In the genomic region with DNA sequence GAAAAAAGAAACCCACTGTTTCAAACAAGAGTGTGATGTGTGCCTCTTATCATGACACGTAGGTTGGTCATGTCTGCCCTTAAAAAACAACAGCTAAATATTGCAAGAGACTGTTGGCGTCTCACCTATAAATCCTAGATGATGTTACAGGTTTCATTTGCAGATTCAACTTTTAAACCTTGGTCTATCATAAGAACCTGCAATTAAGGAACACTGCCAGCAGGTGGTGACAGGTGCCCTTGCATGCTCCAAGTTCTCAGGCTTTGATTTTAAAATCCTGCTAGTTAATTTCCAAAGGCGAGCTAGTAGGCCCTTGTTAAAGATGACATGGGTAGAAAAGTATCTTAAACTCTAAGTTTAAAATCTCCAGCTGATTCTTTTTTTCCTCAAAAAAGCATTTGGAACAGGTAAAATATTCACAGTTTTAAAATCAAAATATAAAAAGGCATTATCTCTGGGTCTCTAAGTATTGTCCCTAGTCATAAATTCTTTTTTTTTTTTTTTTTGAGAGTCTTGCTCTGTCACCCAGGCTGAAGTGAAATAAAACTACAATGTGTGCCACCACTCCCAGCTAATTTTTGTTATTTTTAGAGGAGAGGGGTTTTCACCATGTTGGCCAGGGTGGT, we compare ENCODE assay signal across 8 cellular contexts. TPM values are rescaled to one million over a fixed set of nuclear protein-coding genes. Genes with fewer than 3 reads are reported as not detected.
A peak's percentile ranks its signal among the peaks of the same experiment; 100 is the strongest.
DNase-seq lines count a peak whose midpoint lies in the region; ATAC-seq and TF ChIP-seq lines count a peak whose summit lies in the region.

No MANE protein-coding gene starts in this region.

- H3K9me3 Mint-ChIP-seq in activated naive CD4-positive, alpha-beta T cell treated with anti-CD3 and anti-CD28 coated beads for 36 hours = peaks cover 2% of the 10 kb centered on the region

- peak; percentile 93 for TF ChIP-seq RAD21 in Ishikawa (IDR thresholded peaks at IDR 0.05; ENCODE audit: low read depth)

- no peak overlapping the region for H3K4me3 Mint-ChIP-seq in activated naive CD4-positive, alpha-beta T cell treated with anti-CD3 and anti-CD28 coated beads for 36 hours

- TF ChIP-seq EP300 in Ishikawa (IDR thresholded peaks at IDR 0.05; ENCODE audit: borderline replicate concordance) = no peak

- H3K4me1 Mint-ChIP-seq in activated naive CD4-positive, alpha-beta T cell treated with anti-CD3 and anti-CD28 coated beads for 36 hours (ENCODE audit: low read depth) = peaks cover 34% of the 10 kb centered on the region

- no peaks in the 10 kb centered on the region for H3K36me3 Mint-ChIP-seq in activated naive CD4-positive, alpha-beta T cell treated with anti-CD3 and anti-CD28 coated beads for 36 hours (ENCODE audit: low read depth)

- H3K4me3 ChIP-seq in SJCRH30 = no peak overlapping the region

- intact Hi-C loops in activated naive CD4-positive, alpha-beta T cell treated with anti-CD3 and anti-CD28 coated beads for 36 hours (cut with micrococcal nuclease) = loop anchor here (1.0 to 5.0 kb wide), 6 partner anchors 56 to 248 kb away; a partner anchor contains a TSS

- H3K27ac ChIP-seq in SJCRH30 = no peak overlapping the region

- no peaks in the 10 kb centered on the region for H3K27me3 Mint-ChIP-seq in activated naive CD4-positive, alpha-beta T cell treated with anti-CD3 and anti-CD28 coated beads for 36 hours (ENCODE audit: low read depth)

- CTCF ChIA-PET in activated naive CD4-positive, alpha-beta T cell treated with anti-CD3 and anti-CD28 coated beads for 36 hours (lab: Charles Lee) = interaction anchor here (0.6 to 8.0 kb wide), 39 partner anchors 8 to 674 kb away, joined by 3 to 178 read pairs (median 6); a partner anchor contains a TSS

- H3K9me3 ChIP-seq in SJCRH30 (replicated peaks) = no peaks in the 10 kb centered on the region

- no peaks in the 10 kb centered on the region for H3K27me3 ChIP-seq in SJCRH30

- peak; percentile 86 for DNase-seq in DMS 273 (lab: John Stamatoyannopoulos, UW; ENCODE audit: unreplicated experiment)
- peak; percentile 64 to 81 for DNase-seq in SJCRH30
- peak; percentile 85 for DNase-seq in activated naive CD4-positive, alpha-beta T cell treated with anti-CD3 and anti-CD28 coated beads for 36 hours
- peak; percentile 62 for DNase-seq in iPS-NIHi11 (ENCODE audit: low spot score)
- peak; percentile 59 to 60 for DNase-seq in stimulated activated CD4-positive, alpha-beta T cell treated with anti-CD3 and anti-CD28 coated beads, Interleukin-4, amount 100 ng/mL, for 4 hours
- no peak for DNase-seq in NCI-H2107 treated with DMSO at 0.1 percent for 48 hours (lab: John Stamatoyannopoulos, UW; ENCODE audit: unreplicated experiment)

- no peaks in the 10 kb centered on the region for H3K36me3 ChIP-seq in SJCRH30

- ATAC-seq in GM18867 (IDR thresholded peaks at IDR 0.05; ENCODE audit: unreplicated experiment) = no peak

- no peak overlapping the region for H3K27ac Mint-ChIP-seq in activated naive CD4-positive, alpha-beta T cell treated with anti-CD3 and anti-CD28 coated beads for 36 hours

- H3K4me1 ChIP-seq in SJCRH30 = no peaks in the 10 kb centered on the region

TF ChIP-seq in Ishikawa, 13 proteins besides CTCF, POLR2A, EP300 and RAD21:
- TF ChIP-seq, protein P1, sequence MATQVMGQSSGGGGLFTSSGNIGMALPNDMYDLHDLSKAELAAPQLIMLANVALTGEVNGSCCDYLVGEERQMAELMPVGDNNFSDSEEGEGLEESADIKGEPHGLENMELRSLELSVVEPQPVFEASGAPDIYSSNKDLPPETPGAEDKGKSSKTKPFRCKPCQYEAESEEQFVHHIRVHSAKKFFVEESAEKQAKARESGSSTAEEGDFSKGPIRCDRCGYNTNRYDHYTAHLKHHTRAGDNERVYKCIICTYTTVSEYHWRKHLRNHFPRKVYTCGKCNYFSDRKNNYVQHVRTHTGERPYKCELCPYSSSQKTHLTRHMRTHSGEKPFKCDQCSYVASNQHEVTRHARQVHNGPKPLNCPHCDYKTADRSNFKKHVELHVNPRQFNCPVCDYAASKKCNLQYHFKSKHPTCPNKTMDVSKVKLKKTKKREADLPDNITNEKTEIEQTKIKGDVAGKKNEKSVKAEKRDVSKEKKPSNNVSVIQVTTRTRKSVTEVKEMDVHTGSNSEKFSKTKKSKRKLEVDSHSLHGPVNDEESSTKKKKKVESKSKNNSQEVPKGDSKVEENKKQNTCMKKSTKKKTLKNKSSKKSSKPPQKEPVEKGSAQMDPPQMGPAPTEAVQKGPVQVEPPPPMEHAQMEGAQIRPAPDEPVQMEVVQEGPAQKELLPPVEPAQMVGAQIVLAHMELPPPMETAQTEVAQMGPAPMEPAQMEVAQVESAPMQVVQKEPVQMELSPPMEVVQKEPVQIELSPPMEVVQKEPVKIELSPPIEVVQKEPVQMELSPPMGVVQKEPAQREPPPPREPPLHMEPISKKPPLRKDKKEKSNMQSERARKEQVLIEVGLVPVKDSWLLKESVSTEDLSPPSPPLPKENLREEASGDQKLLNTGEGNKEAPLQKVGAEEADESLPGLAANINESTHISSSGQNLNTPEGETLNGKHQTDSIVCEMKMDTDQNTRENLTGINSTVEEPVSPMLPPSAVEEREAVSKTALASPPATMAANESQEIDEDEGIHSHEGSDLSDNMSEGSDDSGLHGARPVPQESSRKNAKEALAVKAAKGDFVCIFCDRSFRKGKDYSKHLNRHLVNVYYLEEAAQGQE (IDR thresholded peaks at IDR 0.05; ENCODE audit: low read depth) = no peak
- no peak for TF ChIP-seq TEAD4 (IDR thresholded peaks at IDR 0.05)
- TF ChIP-seq CEBPB (IDR thresholded peaks at IDR 0.05) = no peak
- TF ChIP-seq FOXM1 (IDR thresholded peaks at IDR 0.05; ENCODE audit: borderline replicate concordance, low read depth) = no peak
TF ChIP-seq in Ishikawa: peak in this region for 0.

RNA-seq across cellular contexts. Expression of a gene that starts 39.1 kb away (rescaled TPM):
- total RNA-seq in SJCRH30 (2014; rRNA removed; shearing (Covaris generic)) = 50.5 and 52.4 TPM in 2 replicates
- 10 to 100 TPM; 24.0 to 24.9 TPM for total RNA-seq in activated naive CD4-positive, alpha-beta T cell treated with anti-CD3 and anti-CD28 coated beads for 36 hours
